8 cellular contexts compared by ENCODE assay signal in genomic region chr2:200263279-200263678, GRCh38.
"Had no signal": no experiment of that assay in that cellular context is flagged by ENCODE, and none has a peak within 500 bp of the region (broad histone marks: within the 10 kb centered on the region; RNA-seq: fewer than 3 reads in every experiment).

No MANE protein-coding gene starts in this region.

- H3K9ac ChIP-seq: GM23248, KMS-11 had no signal

- DNase-seq: GM23248, GOT3, H9, HCEC 1CT, KBM-7 had no signal

- H3K4me3 ChIP-seq: GM23248 had no signal

- H3K27ac ChIP-seq: GM23248, HL-60, KMS-11 had no signal

- H2AFZ ChIP-seq: GM23248 had no signal

- H3K4me2 ChIP-seq: KMS-11 had no signal

- FAIRE-seq: H54 had no signal
